In genomic region chr1:212968385-212968863, GRCh38 we compare ENCODE assay signal across 13 cellular contexts. TPM values are rescaled to one million over a fixed set of nuclear protein-coding genes. Genes with fewer than 3 reads are reported as not detected.
DNase-seq lines count a peak whose midpoint lies in the region; ATAC-seq and TF ChIP-seq lines count a peak whose summit lies in the region.
"Had no signal": no experiment of that assay in that cellular context is flagged by ENCODE, and none has a peak within 500 bp of the region (broad histone marks: within the 10 kb centered on the region; RNA-seq: fewer than 3 reads in every experiment).

No MANE protein-coding gene starts in this region.

- H3K9me3 Mint-ChIP-seq in WTC11: no peaks in the 10 kb centered on the region

- no peaks in the 10 kb centered on the region for H3K27me3 Mint-ChIP-seq in WTC11 (ENCODE audit: low read depth)

- no peak overlapping the region for H3K4me3 ChIP-seq in right cardiac atrium (ENCODE audit: low read length)
- H3K4me3 ChIP-seq: ascending aorta had no signal

- WGBS in right cardiac atrium: 71% methylated on average over 3 of the region's 3 CpGs

- peak overlapping the region; percentile 89 for H3K27ac Mint-ChIP-seq in WTC11

- peaks cover 81% of the 10 kb centered on the region for H3K4me1 Mint-ChIP-seq in WTC11

- POLR2A ChIA-PET in WTC11 (lab: Charles Lee): interaction anchor here (0.6 to 1.8 kb wide), 4 partner anchors 8 to 17 kb away, joined by 3 to 7 read pairs (median 3); partner anchors contain the start of gene VASH2

- TF ChIP-seq CTCF in WTC11 (IDR thresholded peaks at IDR 0.05): no peak

- H3K27me3 ChIP-seq in right cardiac atrium (ENCODE audit: control insufficient read depth, insufficient read depth): no peaks in the 10 kb centered on the region
- H3K27me3 ChIP-seq: ascending aorta had no signal

- intact Hi-C loops in cardiac septum (cut with DNase I) (no loop called here), right cardiac atrium (cut with DNase I) (no loop called here)

- no peaks in the 10 kb centered on the region for H3K9me3 ChIP-seq in right cardiac atrium (ENCODE audit: control insufficient read depth, low read length)
- H3K9me3 ChIP-seq: ascending aorta had no signal

- no peak overlapping the region for H3K4me3 Mint-ChIP-seq in WTC11

- peaks cover 96% of the 10 kb centered on the region for H3K36me3 Mint-ChIP-seq in WTC11

- CTCF ChIA-PET in WTC11 (lab: Charles Lee): interaction anchor here (1.1 to 3.0 kb wide), 11 partner anchors 9 to 153 kb away, joined by 3 to 24 read pairs (median 6); partner anchors contain the start of gene FLVCR1

- DNase-seq in cardiac septum (ENCODE audit: low spot score) (peak; percentile 33), right cardiac atrium (no peak), WTC11 (ENCODE audit: low spot score) (no peak), NCI-H2227 treated with DMSO at 0.1 percent for 48 hours (lab: John Stamatoyannopoulos, UW) (no peak), SW 1271 (lab: John Stamatoyannopoulos, UW) (no peak)
- DNase-seq: activated CD4-positive, CD25-positive, alpha-beta regulatory T cell; activated T-cell treated with anti-CD3 and anti-CD28 coated beads, Interleukin-2, amount 50 U/mL, for 1 hour; NCI-H510A; Right ventricle myocardium superior had no signal

- ATAC-seq in right cardiac atrium (no peak), HG03135 (IDR thresholded peaks at IDR 0.05; ENCODE audit: unreplicated experiment) (peak; percentile 64), WTC11 (no peak), HG02973 (IDR thresholded peaks at IDR 0.05; ENCODE audit: unreplicated experiment) (no peak), GM19452 (IDR thresholded peaks at IDR 0.05; ENCODE audit: unreplicated experiment) (no peak)

- H3K4me1 ChIP-seq in right cardiac atrium (ENCODE audit: control insufficient read depth, insufficient read depth, low read length): no peaks in the 10 kb centered on the region
- H3K4me1 ChIP-seq: ascending aorta had no signal

- H3K27ac ChIP-seq in right cardiac atrium (ENCODE audit: low read length): no peak overlapping the region
- H3K27ac ChIP-seq: ascending aorta had no signal

TF ChIP-seq in WTC11, 78 proteins besides CTCF, POLR2A, EP300 and RAD21:
- TF ChIP-seq ZMAT4 (CRISPR knock-in tag; IDR thresholded peaks at IDR 0.05): peak; percentile 7; the same call in 1 of the 2 replicates
- 0 out of 2 replicates have a peak, but pooled peaks have one; percentile 48 for TF ChIP-seq AFF4 (CRISPR knock-in tag; IDR thresholded peaks at IDR 0.05; ENCODE audit: borderline replicate concordance)
- no peak for TF ChIP-seq NR3C1 (CRISPR knock-in tag; conservative IDR thresholded peaks at IDR 0.05; ENCODE audit: low read depth)
TF ChIP-seq in WTC11: peak in this region for 2.

RNA-seq across cellular contexts. Expression of gene VASH2, which starts 18.1 kb away (rescaled TPM):
- total RNA-seq in cardiac septum (0.38 TPM), right cardiac atrium (1 to 10 TPM in 3 of 4 donors, under 1 TPM in 1; 0.91 to 1.3 (median 1.0) TPM), WTC11 (2021) (251 to 303 TPM (median 254 TPM) in 3 replicates)
- polyA plus RNA-seq in right cardiac atrium: 0.50 TPM

RNA-seq across cellular contexts. Expression of gene ANGEL2, which starts 47.2 kb away (rescaled TPM):
- total RNA-seq in cardiac septum (17.8 TPM), right cardiac atrium (10 to 100 TPM; 18.4 to 25.4 (median 22.2) TPM), WTC11 (2021) (38.6 to 41.7 TPM (median 40.2 TPM) in 3 replicates)
- 10.2 TPM for polyA plus RNA-seq in right cardiac atrium

Comparison
In these comparisons a context has a peak if more than half of its experiments do, and no peak if none do; other contexts are left out.
1. RNA of gene VASH2, which starts 18.1 kb away (total RNA-seq): 251 to 303 TPM in WTC11; 0.91 to 1.3 TPM in right cardiac atrium and 0.38 TPM in cardiac septum (single experiment); every median in the first group is over 100 times any median in the second.